Comparison of ENCODE assay signal across 32 cellular contexts in the genomic region with DNA sequence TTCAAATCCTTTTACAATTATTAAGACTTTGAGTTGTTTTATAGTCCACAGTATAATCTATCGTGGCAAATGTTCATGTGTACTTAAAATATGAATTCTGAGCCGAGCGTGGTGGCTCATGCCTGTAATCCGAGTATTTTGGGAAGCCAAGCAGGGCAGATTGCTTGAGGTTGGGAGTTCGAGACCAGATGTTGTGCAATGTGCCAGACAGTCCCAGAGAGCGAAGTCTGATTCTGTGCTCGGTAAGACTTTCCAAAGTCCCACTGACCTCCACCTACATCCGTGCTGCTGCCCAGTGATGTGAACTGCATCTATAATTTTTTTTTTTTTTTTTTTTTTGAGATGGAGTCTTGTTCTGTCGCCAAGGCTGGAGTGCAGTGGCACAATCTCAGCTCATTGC.
"Had no signal": no experiment of that assay in that cellular context is flagged by ENCODE, and none has a peak within 500 bp of the region (broad histone marks: within the 10 kb centered on the region; RNA-seq: fewer than 3 reads in every experiment).

No MANE protein-coding gene starts in this region.

- H3K4me3 ChIP-seq: adrenal gland, body of pancreas, esophagus muscularis mucosa, gastrocnemius medialis had no signal

- H3K4me1 ChIP-seq: foreskin keratinocyte had no signal

- H3K9me3 ChIP-seq: adrenal gland, body of pancreas, gastrocnemius medialis had no signal

- H3K27ac ChIP-seq: adrenal gland, body of pancreas, esophagus muscularis mucosa, foreskin keratinocyte, gastrocnemius medialis had no signal

- H3K27me3 ChIP-seq: adrenal gland, body of pancreas, esophagus muscularis mucosa, foreskin keratinocyte, gastrocnemius medialis had no signal

- DNase-seq: activated CD4-positive, alpha-beta memory T cell treated with anti-CD3 and anti-CD28 coated beads for 36 hours; activated CD4-positive, alpha-beta T cell treated with anti-CD3 and anti-CD28 coated beads for 36 hours; activated CD4-positive, alpha-beta T cell treated with anti-CD3 and anti-CD28 coated beads, Interleukin-2, amount 10 ng/mL, durations not matched to agents 24 days and 14 days; activated CD4-positive, CD25-positive, alpha-beta regulatory T cell; activated CD4-positive, CD25-positive, alpha-beta regulatory T cell treated with anti-CD3 and anti-CD28 coated beads, Interleukin-2, amount 50 U/mL, for 72 hours; activated CD8-positive, alpha-beta memory T cell treated with anti-CD3 and anti-CD28 coated beads, Interleukin-2, amount 10 ng/mL, durations not matched to agents 7 days and 5 days; activated CD8-positive, alpha-beta memory T cell treated with anti-CD3 and anti-CD28 coated beads, Interleukin-2, amount 50 U/mL, for 4 hours; activated CD8-positive, alpha-beta T cell treated with anti-CD3 and anti-CD28 coated beads, Interleukin-2, amount 10 ng/mL, durations not matched to agents 7 days and 5 days; activated effector memory CD4-positive, alpha-beta T cell treated with anti-CD3 and anti-CD28 coated beads, Interleukin-2, amount 50 U/mL, for 16 hours; activated naive CD4-positive, alpha-beta T cell treated with anti-CD3 and anti-CD28 coated beads for 36 hours; activated naive CD8-positive, alpha-beta T cell treated with anti-CD3 and anti-CD28 coated beads for 36 hours; activated naive CD8-positive, alpha-beta T cell treated with anti-CD3 and anti-CD28 coated beads, Interleukin-2, amount 50 U/mL, for 24 hours; activated T-cell treated with anti-CD3 and anti-CD28 coated beads, Interleukin-2, amount 50 U/mL, for 1 hour; activated T-cell treated with anti-CD3 and anti-CD28 coated beads, Interleukin-2, amount 50 U/mL, for 48 hours; amygdala; aorta; body of pancreas; caudate nucleus; cortex of kidney; dermis blood vessel endothelial cell; effector CD4-positive, alpha-beta T cell; effector memory CD8-positive, alpha-beta T cell; erythroblast; foreskin keratinocyte; gastrocnemius medialis; glutamatergic neuron; T-helper 1 cell; T-helper 17 cell; T1000 had no signal

- FAIRE-seq: colon had no signal

- H3K36me3 ChIP-seq: adrenal gland, esophagus muscularis mucosa, gastrocnemius medialis had no signal

- ATAC-seq: activated CD4-positive, alpha-beta T cell treated with anti-CD3 and anti-CD28 coated beads for 36 hours; activated CD8-positive, alpha-beta memory T cell treated with anti-CD3 and anti-CD28 coated beads, Interleukin-2, amount 10 ng/mL, durations not matched to agents 7 days and 5 days; activated CD8-positive, alpha-beta T cell treated with anti-CD3 and anti-CD28 coated beads, Interleukin-2, amount 10 ng/mL, durations not matched to agents 7 days and 5 days; activated naive CD8-positive, alpha-beta T cell treated with anti-CD3 and anti-CD28 coated beads, Interleukin-2, amount 50 U/mL, for 24 hours; body of pancreas; effector memory CD8-positive, alpha-beta T cell; foreskin keratinocyte; gastrocnemius medialis; T-helper 17 cell had no signal
